In genomic region chr14:90242444-90242843, GRCh38 we compare ENCODE assay signal across 8 cellular contexts.
"Had no signal": no experiment of that assay in that cellular context is flagged by ENCODE, and none has a peak within 500 bp of the region (broad histone marks: within the 10 kb centered on the region; RNA-seq: fewer than 3 reads in every experiment).

No MANE protein-coding gene starts in this region.

- ATAC-seq: GM12878 had no signal

- DNase-seq: GDM1, GF-D8 had no signal

- FAIRE-seq: G401.6, GM12878, GM12891, GM12892, GM18507, GM19239 had no signal

- H3K4me3 ChIP-seq: GM12878 had no signal
